In the genomic region with DNA sequence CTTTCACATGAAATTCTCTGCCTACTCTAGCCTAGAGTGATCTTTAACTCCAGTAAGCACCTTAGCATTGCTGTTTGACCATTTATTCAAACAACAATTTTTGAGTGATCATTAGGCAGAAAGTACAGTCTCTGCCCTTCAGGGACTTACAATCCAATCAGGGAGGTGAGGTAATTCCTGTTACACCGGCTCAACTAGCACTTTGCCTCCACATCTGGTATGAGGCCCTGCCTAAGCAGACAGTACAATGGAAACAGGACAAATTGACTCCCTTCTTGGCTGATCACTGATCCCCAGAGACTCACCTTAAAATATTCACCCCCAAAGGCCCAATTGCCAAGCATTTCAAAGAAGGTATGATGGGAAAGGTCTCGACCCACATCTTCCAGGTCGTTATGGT, we compare ENCODE assay signal across 11 cellular contexts. TPM values are rescaled to one million over a fixed set of nuclear protein-coding genes. Genes with fewer than 3 reads are reported as not detected.
DNase-seq lines count a peak whose midpoint lies in the region; ATAC-seq and TF ChIP-seq lines count a peak whose summit lies in the region.
"Had no signal": no experiment of that assay in that cellular context is flagged by ENCODE, and none has a peak within 500 bp of the region (broad histone marks: within the 10 kb centered on the region; RNA-seq: fewer than 3 reads in every experiment).

No MANE protein-coding gene starts in this region.

- H3K27me3 Mint-ChIP-seq in HFFc6 (ENCODE audit: insufficient read depth) (peaks cover 6% of the 10 kb centered on the region), memory B cell (no peaks in the 10 kb centered on the region)
- H3K27me3 Mint-ChIP-seq in activated naive CD8-positive, alpha-beta T cell = no peaks in the 10 kb centered on the region

- DNase-seq in AG10803 (ENCODE audit: low read depth) (no peak), HFFc6 (no peak), memory B cell (ENCODE audit: low spot score in 2 of 2) (no peak), NCI-H2196 (lab: John Stamatoyannopoulos, UW; ENCODE audit: unreplicated experiment) (no peak), SJCRH30 (no peak), psoas muscle (no peak)
- DNase-seq: NCI-H1694 treated with DMSO at 0.1 percent for 48 hours had no signal

- H3K4me3 ChIP-seq in AG10803 (ENCODE audit: low read length) (peak overlapping the region; percentile 89), SJCRH30 (no peak overlapping the region), psoas muscle (no peak overlapping the region)

- ATAC-seq in memory B cell (ENCODE audit: low read depth) (no peak), GM18909 (IDR thresholded peaks at IDR 0.05; ENCODE audit: poor library complexity, unreplicated experiment) (no peak), psoas muscle (no peak)

- H3K27me3 ChIP-seq in SJCRH30 = no peaks in the 10 kb centered on the region
- H3K27me3 ChIP-seq in psoas muscle (ENCODE audit: insufficient read depth in 3 of 3, low read length in 2 of 3) = no peaks in the 10 kb centered on the region
- H3K27me3 ChIP-seq: right atrium auricular region had no signal

- peaks cover 27% of the 10 kb centered on the region for H3K36me3 ChIP-seq in SJCRH30
- peaks cover 0 to 50% of the 10 kb centered on the region in 2 donors for H3K36me3 ChIP-seq in psoas muscle (ENCODE audit: insufficient read depth in 1 of 2, low read depth in 1 of 2)

- WGBS in psoas muscle, 3 donors = 73 to 85% (median 73%) methylated on average over 3 of the region's 3 CpGs

- H3K9me3 Mint-ChIP-seq in HFFc6 (no peaks in the 10 kb centered on the region), memory B cell (no peaks in the 10 kb centered on the region)
- H3K9me3 Mint-ChIP-seq in activated naive CD8-positive, alpha-beta T cell (ENCODE audit: low read depth) = no peaks in the 10 kb centered on the region

- peaks cover 18% of the 10 kb centered on the region; the same call in 1 of the 2 replicates for H3K36me3 Mint-ChIP-seq in HFFc6 (ENCODE audit: low read depth)
- peaks cover 6% of the 10 kb centered on the region for H3K36me3 Mint-ChIP-seq in activated naive CD8-positive, alpha-beta T cell
- H3K36me3 Mint-ChIP-seq in memory B cell = peaks cover 19% of the 10 kb centered on the region

- intact Hi-C loops in psoas muscle (cut with DNase I) = no loop called here

- H3K9me3 ChIP-seq in SJCRH30 (replicated peaks) = no peaks in the 10 kb centered on the region
- H3K9me3 ChIP-seq in psoas muscle = no peaks in the 10 kb centered on the region
- H3K9me3 ChIP-seq: right atrium auricular region had no signal

- TF ChIP-seq CTCF in AG10803 (conservative IDR thresholded peaks at IDR 0.05; ENCODE audit: low read length) (no peak), HFFc6 (IDR thresholded peaks at IDR 0.05) (no peak), psoas muscle (IDR thresholded peaks at IDR 0.05) (no peak)

- no peak overlapping the region for H3K27ac ChIP-seq in SJCRH30
- H3K27ac ChIP-seq in psoas muscle = no peak overlapping the region
- H3K27ac ChIP-seq: right atrium auricular region had no signal

- H3K4me1 ChIP-seq in SJCRH30 = peaks cover 3% of the 10 kb centered on the region; the same call in 1 of the 2 replicates
- peaks cover 6% of the 10 kb centered on the region for H3K4me1 ChIP-seq in psoas muscle

- H3K4me3 Mint-ChIP-seq in HFFc6 (peak overlapping the region; percentile 98), memory B cell (peak overlapping the region; percentile 92)
- H3K4me3 Mint-ChIP-seq in activated naive CD8-positive, alpha-beta T cell = peak overlapping the region; percentile 98

- H3K27ac Mint-ChIP-seq in HFFc6 (no peak overlapping the region; the same call in 1 of the 2 replicates), memory B cell (peak overlapping the region; percentile 41)
- peak overlapping the region; percentile 28 for H3K27ac Mint-ChIP-seq in activated naive CD8-positive, alpha-beta T cell

- H3K4me1 Mint-ChIP-seq in HFFc6 (ENCODE audit: low read depth) (peaks cover 27% of the 10 kb centered on the region), memory B cell (peaks cover 14% of the 10 kb centered on the region)
- peaks cover 18% of the 10 kb centered on the region for H3K4me1 Mint-ChIP-seq in activated naive CD8-positive, alpha-beta T cell (ENCODE audit: low read depth)

RNA-seq across cellular contexts. Expression of a gene that starts 1.4 kb away (rescaled TPM):
- 10 to 100 TPM in 5 of 6 experiments, 1 to 10 TPM in 1; 8.8 to 11.5 (median 10.7) TPM for total RNA-seq in HFFc6 (2021; fragmentation: NEBNext Ultra II Directional; extraction: Animal tissue kit (Norgen Biotek cat#: 25700))
- total RNA-seq in SJCRH30 (2014; rRNA removed; shearing (Covaris generic)) = 16.3 and 19.3 TPM in 2 replicates
- 1 to 10 TPM; 4.4 to 7.4 (median 5.1) TPM for total RNA-seq in psoas muscle
- 1 to 10 TPM; 2.2 to 4.3 (median 3.0) TPM for polyA plus RNA-seq in psoas muscle

RNA-seq across cellular contexts. Expression of a gene that starts 30.7 kb away (rescaled TPM):
- total RNA-seq in HFFc6 (2021; fragmentation: NEBNext Ultra II Directional; extraction: Animal tissue kit (Norgen Biotek cat#: 25700)) = not detected
- total RNA-seq in SJCRH30 (2014; rRNA removed; shearing (Covaris generic)) = not detected in 2 replicates
- total RNA-seq in psoas muscle = not detected
- polyA plus RNA-seq in psoas muscle = not detected
- total RNA-seq: kidney epithelial cell, right atrium auricular region had no signal

RNA-seq across cellular contexts. Expression of a gene that starts 41.5 kb away (rescaled TPM):
- not detected for total RNA-seq in HFFc6 (2021; fragmentation: NEBNext Ultra II Directional; extraction: Animal tissue kit (Norgen Biotek cat#: 25700))
- total RNA-seq in SJCRH30 (2014; rRNA removed; shearing (Covaris generic)) = 1.2 and 1.5 TPM in 2 replicates
- total RNA-seq in psoas muscle = not detected
- polyA plus RNA-seq in psoas muscle = under 1 TPM in 2 of 3 donors, not detected in 1; 0.04 to 0.07 TPM

RNA-seq across cellular contexts. Expression of a gene that starts 46.4 kb away (rescaled TPM):
- total RNA-seq in HFFc6 (2021; fragmentation: NEBNext Ultra II Directional; extraction: Animal tissue kit (Norgen Biotek cat#: 25700)) = 1 to 10 TPM; 4.2 to 6.7 (median 5.8) TPM
- total RNA-seq in SJCRH30 (2014; rRNA removed; shearing (Covaris generic)) = 7.8 and 9.6 TPM in 2 replicates
- 1 to 10 TPM; 2.1 to 5.0 (median 3.0) TPM for total RNA-seq in psoas muscle
- polyA plus RNA-seq in psoas muscle = 1 to 10 TPM; 2.8 to 5.2 (median 4.0) TPM

RNA-seq across cellular contexts. Expression of a gene that starts 54.4 kb away (rescaled TPM):
- total RNA-seq in HFFc6 (2021; fragmentation: NEBNext Ultra II Directional; extraction: Animal tissue kit (Norgen Biotek cat#: 25700)) = 100 to 1,000 TPM; 108 to 132 (median 120) TPM
- 27.8 and 28.5 TPM in 2 replicates for total RNA-seq in SJCRH30 (2014; rRNA removed; shearing (Covaris generic))
- total RNA-seq in psoas muscle = 10 to 100 TPM; 10.9 to 23.3 (median 18.0) TPM
- 10 to 100 TPM; 16.0 to 23.6 (median 20.8) TPM for polyA plus RNA-seq in psoas muscle
